17 cellular contexts compared by ENCODE assay signal in genomic region chr2:120604767-120605166, GRCh38.
A peak's percentile ranks its signal among the peaks of the same experiment; 100 is the strongest.
DNase-seq lines count a peak whose midpoint lies in the region; ATAC-seq and TF ChIP-seq lines count a peak whose summit lies in the region.
"Had no signal": no experiment of that assay in that cellular context is flagged by ENCODE, and none has a peak within 500 bp of the region (broad histone marks: within the 10 kb centered on the region; RNA-seq: fewer than 3 reads in every experiment).

No MANE protein-coding gene starts in this region.

- intact Hi-C loops in lower lobe of right lung (cut with DNase I) (no loop called here), spleen (cut with DNase I; ENCODE audit: low total_unique reads) (no loop called here)

- H3K4me1 ChIP-seq in HEK293 (ENCODE audit: control insufficient read depth, insufficient read depth, low read length) (no peaks in the 10 kb centered on the region), lower lobe of right lung (no peaks in the 10 kb centered on the region), spleen (no peaks in the 10 kb centered on the region)
- H3K4me1 ChIP-seq: A549, BE2C had no signal

- POLR2A ChIA-PET in HEK293 (lab: Yijun Ruan, JAX), result no interaction called here

- DNase-seq in chondrocyte (ENCODE audit: low spot score) (peak; percentile 67), lower lobe of right lung (peak; percentile 25), spleen (peak; percentile 56), endothelial cell (ENCODE audit: low spot score) (no peak), COLO668 (lab: John Stamatoyannopoulos, UW; ENCODE audit: unreplicated experiment) (no peak)
- DNase-seq: BE2C; Caco-2; CD8-positive, alpha-beta T cell; DND-41; GDM1; GOT3; HFFc6 had no signal

- H3K27me3 ChIP-seq in lower lobe of right lung (ENCODE audit: low read depth) (no peaks in the 10 kb centered on the region), spleen (replicated peaks in 1 of 7) (peaks cover 0 to 35% (median 0%) of the 10 kb centered on the region in 7 donors)
- H3K27me3 ChIP-seq: BE2C had no signal

- peaks cover 2% of the 10 kb centered on the region for H3K9me3 Mint-ChIP-seq in chondrocyte (ENCODE audit: low read depth)
- no peaks in the 10 kb centered on the region for H3K9me3 Mint-ChIP-seq in endothelial cell (ENCODE audit: unreplicated experiment)
- H3K9me3 Mint-ChIP-seq: CD8-positive, alpha-beta T cell; HFFc6 had no signal

- 81 to 94% (median 90%) methylated on average over 6 of the region's 6 CpGs for WGBS in spleen, 5 donors

- H3K27me3 Mint-ChIP-seq in chondrocyte (ENCODE audit: low read depth) (peaks cover 23% of the 10 kb centered on the region), endothelial cell (ENCODE audit: unreplicated experiment) (peaks cover 10% of the 10 kb centered on the region)

- H3K27ac ChIP-seq in HEK293 (ENCODE audit: extremely low read depth, low read depth, low read length) (no peak overlapping the region), lower lobe of right lung (no peak overlapping the region), spleen (no peak overlapping the region)
- H3K27ac ChIP-seq: A549, C4-2B had no signal

- H3K36me3 ChIP-seq in HEK293 (ENCODE audit: control insufficient read depth in 2 of 2, insufficient read depth in 1 of 2, low read length in 2 of 2), result no peaks in the 10 kb centered on the region
- no peaks in the 10 kb centered on the region for H3K36me3 ChIP-seq in lower lobe of right lung
- no peaks in the 10 kb centered on the region for H3K36me3 ChIP-seq in spleen
- H3K36me3 ChIP-seq: BE2C, HAP-1 had no signal

- H3K4me1 Mint-ChIP-seq in chondrocyte (ENCODE audit: low read depth) (no peaks in the 10 kb centered on the region), endothelial cell (ENCODE audit: unreplicated experiment) (peaks cover 28% of the 10 kb centered on the region)

- TF ChIP-seq POLR2A in spleen (IDR thresholded peaks at IDR 0.05), result no peak

- H3K9me3 ChIP-seq in HEK293 (ENCODE audit: control insufficient read depth, insufficient read depth, low read depth, low read length) (no peaks in the 10 kb centered on the region), lower lobe of right lung (no peaks in the 10 kb centered on the region), spleen (no peaks in the 10 kb centered on the region)
- H3K9me3 ChIP-seq: A549, BE2C, Caco-2, HAP-1 had no signal

- H3K36me3 Mint-ChIP-seq in chondrocyte (ENCODE audit: low read depth) (peaks cover 2% of the 10 kb centered on the region), endothelial cell (ENCODE audit: low read depth, unreplicated experiment) (no peaks in the 10 kb centered on the region)
- H3K36me3 Mint-ChIP-seq: CD8-positive, alpha-beta T cell had no signal

- H3K27ac Mint-ChIP-seq in chondrocyte (ENCODE audit: unreplicated experiment) (no peak overlapping the region), endothelial cell (ENCODE audit: unreplicated experiment) (no peak overlapping the region)
- H3K27ac Mint-ChIP-seq: CD8-positive, alpha-beta T cell; HFFc6 had no signal

- H3K4me3 ChIP-seq in HEK293 (ENCODE audit: low read depth, low read length) (no peak overlapping the region), lower lobe of right lung (no peak overlapping the region), spleen (no peak overlapping the region)
- H3K4me3 ChIP-seq: A549, HAP-1 had no signal

- ATAC-seq in lower lobe of right lung, result no peak
- ATAC-seq in GM21381 (IDR thresholded peaks at IDR 0.05; ENCODE audit: unreplicated experiment), result no peak
- ATAC-seq: A549; CD8-positive, alpha-beta T cell had no signal

- H3K4me3 Mint-ChIP-seq in chondrocyte (ENCODE audit: unreplicated experiment), result no peak overlapping the region
- no peak overlapping the region for H3K4me3 Mint-ChIP-seq in endothelial cell (ENCODE audit: unreplicated experiment)
- H3K4me3 Mint-ChIP-seq: CD8-positive, alpha-beta T cell; HFFc6 had no signal

- CTCF ChIA-PET in HEK293 (lab: Yijun Ruan, JAX), result interaction anchor here (0.6 kb wide), 1 partner anchor 192 kb away, joined by 3 read pairs; no protein-coding TSS in a partner anchor

- TF ChIP-seq CTCF in HEK293 (tag by site-specific recombination; IDR thresholded peaks at IDR 0.05) (no peak), chondrocyte (IDR thresholded peaks at IDR 0.05) (no peak), lower lobe of right lung (IDR thresholded peaks at IDR 0.05) (no peak), spleen (IDR thresholded peaks at IDR 0.05 in 8 of 11, conservative IDR thresholded peaks at IDR 0.05 in 3 of 11) (no peak), endothelial cell (IDR thresholded peaks at IDR 0.05; ENCODE audit: unreplicated experiment) (no peak)

TF ChIP-seq in HEK293, 187 proteins besides CTCF, POLR2A, EP300 and RAD21:
- TF ChIP-seq ZNF214 (tag by site-specific recombination; IDR thresholded peaks at IDR 0.05; ENCODE audit: borderline replicate concordance), result no peak
- TF ChIP-seq ZNF155 (tag by site-specific recombination; IDR thresholded peaks at IDR 0.05), result no peak
- peak; percentile 77 for TF ChIP-seq PRDM10 (tag by site-specific recombination; IDR thresholded peaks at IDR 0.05)
- no peak for TF ChIP-seq ZBTB1 (tag by site-specific recombination; IDR thresholded peaks at IDR 0.05)
- no peak for TF ChIP-seq ZNF623 (tag by site-specific recombination; IDR thresholded peaks at IDR 0.05)
- no peak for TF ChIP-seq ZNF133 (tag by site-specific recombination; IDR thresholded peaks at IDR 0.05)
TF ChIP-seq in HEK293: peak in this region for 1.

Comparison
In these comparisons a context has a peak if more than half of its experiments do, and no peak if none do; other contexts are left out.
1. DNase-seq: peak in chondrocyte (single experiment), lower lobe of right lung (single experiment) and spleen (single experiment); none in endothelial cell (single experiment) and COLO668 (single experiment).